ENCODE assay signal across 1 cellular context in genomic region chr14:94597788-94598187, GRCh38.
TF ChIP-seq lines count a peak whose summit lies in the region.

No MANE protein-coding gene starts in this region.

TF ChIP-seq in HepG2, 621 proteins besides CTCF, POLR2A, EP300 and RAD21 (continued from another document and continues in another):
- TF ChIP-seq ZBTB10 (CRISPR knock-in tag; IDR thresholded peaks at IDR 0.05; ENCODE audit: borderline replicate concordance): no peak
- no peak for TF ChIP-seq AGO2 (optimal IDR thresholded peaks at IDR 0.05; ENCODE audit: low read depth, low read length)
- TF ChIP-seq ZNF44 (CRISPR knock-in tag; IDR thresholded peaks at IDR 0.05): no peak
- TF ChIP-seq ELF3 (CRISPR knock-in tag; IDR thresholded peaks at IDR 0.05): no peak
- TF ChIP-seq BRD4 (CRISPR knock-in tag; IDR thresholded peaks at IDR 0.05): no peak
- no peak for TF ChIP-seq ZFP36 (IDR thresholded peaks at IDR 0.05; ENCODE audit: borderline replicate concordance, low read depth, low read length, partially characterized antibody)
- no peak for TF ChIP-seq POLR2AphosphoS5 (IDR thresholded peaks at IDR 0.05; ENCODE audit: low read depth, low read length)
- peak; percentile 16; the same call in 1 of the 2 replicates for TF ChIP-seq HOXA3 (CRISPR knock-in tag; IDR thresholded peaks at IDR 0.05)
- no peak for TF ChIP-seq ZNF607 (CRISPR knock-in tag; IDR thresholded peaks at IDR 0.05; ENCODE audit: borderline replicate concordance)
- TF ChIP-seq TGIF2 (CRISPR knock-in tag; IDR thresholded peaks at IDR 0.05): 0 out of 2 replicates have a peak, but pooled peaks have one; percentile 38
- TF ChIP-seq PTBP1 (IDR thresholded peaks at IDR 0.05; ENCODE audit: low read depth, low read length, poor library complexity, severe bottlenecking): no peak
- TF ChIP-seq ZNF580 (CRISPR knock-in tag; IDR thresholded peaks at IDR 0.05; ENCODE audit: borderline replicate concordance, low read depth): no peak
- 0 out of 2 replicates have a peak, but pooled peaks have one; percentile 60 for TF ChIP-seq FUBP1 (CRISPR knock-in tag; IDR thresholded peaks at IDR 0.05; ENCODE audit: borderline replicate concordance)
- TF ChIP-seq ZSCAN30 (CRISPR knock-in tag; IDR thresholded peaks at IDR 0.05): no peak
- no peak for TF ChIP-seq ZFP91 (CRISPR knock-in tag; IDR thresholded peaks at IDR 0.05; ENCODE audit: borderline replicate concordance)
- no peak for TF ChIP-seq ZXDC (CRISPR knock-in tag; IDR thresholded peaks at IDR 0.05)
- TF ChIP-seq NCOA5 (CRISPR knock-in tag; IDR thresholded peaks at IDR 0.05): no peak
- TF ChIP-seq HNRNPK (IDR thresholded peaks at IDR 0.05; ENCODE audit: low read depth, low read length, poor library complexity, severe bottlenecking): no peak
- no peak for TF ChIP-seq ZBTB3 (CRISPR knock-in tag; IDR thresholded peaks at IDR 0.05; ENCODE audit: borderline replicate concordance, low read depth)
- TF ChIP-seq ATF4 (CRISPR knock-in tag; IDR thresholded peaks at IDR 0.05): no peak
- TF ChIP-seq ISL2 (CRISPR knock-in tag; IDR thresholded peaks at IDR 0.05): no peak
- no peak for TF ChIP-seq ZNF7 (CRISPR knock-in tag; IDR thresholded peaks at IDR 0.05)
- no peak for TF ChIP-seq ZNF24 (IDR thresholded peaks at IDR 0.05)
- TF ChIP-seq DMAP1 (CRISPR knock-in tag; IDR thresholded peaks at IDR 0.05): no peak
- no peak for TF ChIP-seq ZSCAN5A (CRISPR knock-in tag; IDR thresholded peaks at IDR 0.05; ENCODE audit: borderline replicate concordance)
- no peak for TF ChIP-seq ARID5B (CRISPR knock-in tag; IDR thresholded peaks at IDR 0.05)
- TF ChIP-seq PBX3 (CRISPR knock-in tag; IDR thresholded peaks at IDR 0.05; ENCODE audit: borderline replicate concordance): no peak
- TF ChIP-seq ZNF382 (CRISPR knock-in tag; IDR thresholded peaks at IDR 0.05; ENCODE audit: borderline replicate concordance): no peak
- 0 out of 2 replicates have a peak, but pooled peaks have one; percentile 4 for TF ChIP-seq HNF4A (CRISPR knock-in tag; IDR thresholded peaks at IDR 0.05)
- TF ChIP-seq MAFK (conservative IDR thresholded peaks at IDR 0.05 in 1 of 2, IDR thresholded peaks at IDR 0.05 in 1 of 2; ENCODE audit: low read length in 2 of 2): no peak
- TF ChIP-seq KMT2A (CRISPR knock-in tag; IDR thresholded peaks at IDR 0.05): no peak
- no peak for TF ChIP-seq ZNF335 (CRISPR knock-in tag; IDR thresholded peaks at IDR 0.05)
- TF ChIP-seq MIER3 (CRISPR knock-in tag; IDR thresholded peaks at IDR 0.05; ENCODE audit: borderline replicate concordance): no peak
- peak; percentile 41 for TF ChIP-seq ZNF687 (CRISPR knock-in tag; IDR thresholded peaks at IDR 0.05)
- TF ChIP-seq ZNF572 (CRISPR knock-in tag; IDR thresholded peaks at IDR 0.05): no peak
- TF ChIP-seq ZNF816 (CRISPR knock-in tag; IDR thresholded peaks at IDR 0.05; ENCODE audit: borderline replicate concordance): no peak
